ENCODE assay signal across 6 cellular contexts in the genomic region with DNA sequence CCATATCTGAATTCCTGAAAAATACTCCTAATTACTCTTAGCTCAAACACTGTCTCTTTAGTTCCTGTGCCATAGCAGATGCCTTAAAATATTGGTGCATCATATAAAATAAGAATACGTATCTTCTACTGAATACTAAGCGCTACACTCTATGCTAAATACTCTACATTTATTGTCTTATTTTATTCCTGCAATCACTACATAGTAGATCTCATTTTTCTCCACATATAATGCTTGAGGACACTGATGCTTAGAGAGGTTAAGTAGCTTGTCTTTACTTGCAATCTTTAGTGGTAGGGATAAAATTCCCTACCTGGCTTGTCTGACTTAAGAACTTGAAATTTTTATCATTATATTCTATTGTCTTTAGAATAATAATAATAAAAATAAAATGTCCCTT.
"Had no signal": no experiment of that assay in that cellular context is flagged by ENCODE, and none has a peak within 500 bp of the region (broad histone marks: within the 10 kb centered on the region; RNA-seq: fewer than 3 reads in every experiment).

No MANE protein-coding gene starts in this region.

- ATAC-seq: HCT116, HepG2 had no signal

- DNase-seq: GM23248, GOT3, H7, HFFc6 had no signal
